Comparison of ENCODE assay signal across 9 cellular contexts in genomic region chr2:134375935-134376334, GRCh38.
DNase-seq lines count a peak whose midpoint lies in the region; ATAC-seq and TF ChIP-seq lines count a peak whose summit lies in the region.
"Had no signal": no experiment of that assay in that cellular context is flagged by ENCODE, and none has a peak within 500 bp of the region (broad histone marks: within the 10 kb centered on the region; RNA-seq: fewer than 3 reads in every experiment).

No MANE protein-coding gene starts in this region.

- TF ChIP-seq POLR2A in heart left ventricle (IDR thresholded peaks at IDR 0.05): no peak

- no peaks in the 10 kb centered on the region for H3K27me3 Mint-ChIP-seq in naive thymus-derived CD4-positive, alpha-beta T cell
- H3K27me3 Mint-ChIP-seq: dendritic cell treated with granulocyte-macrophage colony-stimulating factor and Interleukin-4, amounts not matched to agents 40 ng/mL and 50 ng/mL, for 4 days had no signal

- TF ChIP-seq CTCF in GM10248 (IDR thresholded peaks at IDR 0.05; ENCODE audit: control extremely low read depth, extremely low read depth, low read depth, missing control alignments) (peak; percentile 11), WERI-Rb-1 (IDR thresholded peaks at IDR 0.05; ENCODE audit: low read depth, low read length) (peak; percentile 75), heart left ventricle (IDR thresholded peaks at IDR 0.05) (peak; percentile 12 to 54 (median 38)), psoas muscle (IDR thresholded peaks at IDR 0.05) (peak; percentile 21)

- ATAC-seq in heart left ventricle: peak; percentile 42 to 63 (median 50)
- ATAC-seq in psoas muscle: peak in 3 of 4 donors; percentile 39 to 67 (median 40)
- no peak for ATAC-seq in naive thymus-derived CD4-positive, alpha-beta T cell
- no peak for ATAC-seq in GM21390 (IDR thresholded peaks at IDR 0.05; ENCODE audit: unreplicated experiment)

- WGBS in heart left ventricle, 4 donors: 54 to 67% (median 61%) methylated on average over 3 of the region's 3 CpGs
- WGBS in psoas muscle, 3 donors: 70 to 76% (median 73%) methylated on average over 3 of the region's 3 CpGs

- POLR2A ChIA-PET in GM10248 (lab: Yijun Ruan, JAX): no interaction called here
- POLR2A ChIA-PET in naive thymus-derived CD4-positive, alpha-beta T cell (lab: Charles Lee): no interaction called here

- H3K27me3 ChIP-seq in WERI-Rb-1 (ENCODE audit: insufficient read depth, low read depth, severe bottlenecking) (no peaks in the 10 kb centered on the region), heart left ventricle (no peaks in the 10 kb centered on the region), psoas muscle (ENCODE audit: insufficient read depth in 3 of 3, low read length in 2 of 3) (no peaks in the 10 kb centered on the region)
- no peaks in the 10 kb centered on the region for H3K27me3 ChIP-seq in naive thymus-derived CD4-positive, alpha-beta T cell (ENCODE audit: control insufficient read depth in 2 of 2, insufficient read depth in 2 of 2, low read length in 2 of 2)

- H3K36me3 Mint-ChIP-seq in naive thymus-derived CD4-positive, alpha-beta T cell: peaks cover 7 to 67% (median 21%) of the 10 kb centered on the region in 5 donors

- peaks cover 0 to 6% (median 3%) of the 10 kb centered on the region in 7 donors for H3K4me1 Mint-ChIP-seq in naive thymus-derived CD4-positive, alpha-beta T cell

- no peaks in the 10 kb centered on the region for H3K9me3 Mint-ChIP-seq in naive thymus-derived CD4-positive, alpha-beta T cell
- H3K9me3 Mint-ChIP-seq: dendritic cell treated with granulocyte-macrophage colony-stimulating factor and Interleukin-4, amounts not matched to agents 40 ng/mL and 50 ng/mL, for 4 days had no signal

- H3K4me3 ChIP-seq in WERI-Rb-1 (ENCODE audit: low read depth, low read length): no peak overlapping the region
- no peak overlapping the region for H3K4me3 ChIP-seq in heart left ventricle
- no peak overlapping the region for H3K4me3 ChIP-seq in psoas muscle
- no peak overlapping the region for H3K4me3 ChIP-seq in naive thymus-derived CD4-positive, alpha-beta T cell (ENCODE audit: low read length)

- peak overlapping the region in 1 of 9 donors; percentile 7 for H3K27ac Mint-ChIP-seq in naive thymus-derived CD4-positive, alpha-beta T cell
- H3K27ac Mint-ChIP-seq: dendritic cell treated with granulocyte-macrophage colony-stimulating factor and Interleukin-4, amounts not matched to agents 40 ng/mL and 50 ng/mL, for 4 days had no signal

- H3K27ac ChIP-seq in WERI-Rb-1: no peak overlapping the region; the same call in 1 of the 2 replicates
- H3K27ac ChIP-seq in heart left ventricle: peak overlapping the region in 4 of 12 donors; percentile 6 to 76 (median 26)
- H3K27ac ChIP-seq in psoas muscle: no peak overlapping the region
- no peak overlapping the region for H3K27ac ChIP-seq in naive thymus-derived CD4-positive, alpha-beta T cell (ENCODE audit: low read depth, low read length)

- CTCF ChIA-PET in GM10248 (lab: Yijun Ruan, JAX): interaction anchor here (1.1 to 2.5 kb wide), 6 partner anchors 10 to 78 kb away, joined by 3 to 8 read pairs (median 5); no protein-coding TSS in a partner anchor
- CTCF ChIA-PET in naive thymus-derived CD4-positive, alpha-beta T cell (lab: Charles Lee): interaction anchor here (0.5 kb wide), 1 partner anchor 153 kb away, joined by 3 read pairs; no protein-coding TSS in a partner anchor

- H3K4me3 Mint-ChIP-seq in naive thymus-derived CD4-positive, alpha-beta T cell: no peak overlapping the region
- H3K4me3 Mint-ChIP-seq: dendritic cell treated with granulocyte-macrophage colony-stimulating factor and Interleukin-4, amounts not matched to agents 40 ng/mL and 50 ng/mL, for 4 days had no signal

- no peaks in the 10 kb centered on the region for H3K9me3 ChIP-seq in WERI-Rb-1 (ENCODE audit: severe bottlenecking)
- H3K9me3 ChIP-seq in heart left ventricle: no peaks in the 10 kb centered on the region
- no peaks in the 10 kb centered on the region for H3K9me3 ChIP-seq in psoas muscle
- H3K9me3 ChIP-seq in naive thymus-derived CD4-positive, alpha-beta T cell (ENCODE audit: control insufficient read depth in 2 of 3, low read length in 3 of 3): no peaks in the 10 kb centered on the region

- H3K36me3 ChIP-seq in WERI-Rb-1: peaks cover 19% of the 10 kb centered on the region
- H3K36me3 ChIP-seq in heart left ventricle: peaks cover 0 to 35% (median 0%) of the 10 kb centered on the region in 9 donors
- no peaks in the 10 kb centered on the region for H3K36me3 ChIP-seq in psoas muscle (ENCODE audit: insufficient read depth in 1 of 2, low read depth in 1 of 2)
- H3K36me3 ChIP-seq in naive thymus-derived CD4-positive, alpha-beta T cell (ENCODE audit: control insufficient read depth in 2 of 3, insufficient read depth in 3 of 3, low read length in 3 of 3): peaks cover 0 to 16% (median 0%) of the 10 kb centered on the region in 3 experiments

- H3K4me1 ChIP-seq in heart left ventricle (peaks cover 0 to 62% (median 33%) of the 10 kb centered on the region in 12 donors), psoas muscle (no peaks in the 10 kb centered on the region)
- no peaks in the 10 kb centered on the region for H3K4me1 ChIP-seq in naive thymus-derived CD4-positive, alpha-beta T cell (ENCODE audit: control insufficient read depth in 2 of 2, insufficient read depth in 2 of 2, low read length in 2 of 2)

- intact Hi-C loops in heart left ventricle (cut with DNase I) (loop anchor here in 6 of 10 donors (2.0 to 10.0 kb wide), 5 partner anchors 36 to 76 kb away; no protein-coding TSS in a partner anchor), psoas muscle (cut with DNase I) (no loop called here)
- intact Hi-C loops in naive thymus-derived CD4-positive, alpha-beta T cell (cut with micrococcal nuclease): no loop called here

- no peak for DNase-seq in GM10248 (ENCODE audit: extremely low spot score)
- DNase-seq in WERI-Rb-1: peak; percentile 78
- peak in 2 of 5 donors; percentile 36 to 58 for DNase-seq in heart left ventricle
- no peak for DNase-seq in psoas muscle
- no peak for DNase-seq in naive thymus-derived CD4-positive, alpha-beta T cell
- no peak for DNase-seq in T1000 (lab: John Stamatoyannopoulos, UW)
- DNase-seq in stimulated activated CD4-positive, alpha-beta T cell treated with anti-CD3 and anti-CD28 coated beads, Interleukin-1b, Interleukin-23, amount 100 ng/mL, for 48 hours: no peak

Comparison
In these comparisons a context has a peak if more than half of its experiments do, and no peak if none do; other contexts are left out.
1. CTCF ChIP-seq: peak in every context shown above with its lines; median percentile 75 in WERI-Rb-1; 38 in heart left ventricle; 21 in psoas muscle; 11 in GM10248.
2. ATAC-seq: peak in heart left ventricle (4 of 4) and psoas muscle (3 of 4); none in naive thymus-derived CD4-positive, alpha-beta T cell (single experiment) and GM21390 (single experiment).
3. intact Hi-C loops: an anchor here in heart left ventricle (2.0 to 10.0 kb wide); none called in psoas muscle and naive thymus-derived CD4-positive, alpha-beta T cell.